Comparison of ENCODE assay signal across 10 cellular contexts in the genomic region with DNA sequence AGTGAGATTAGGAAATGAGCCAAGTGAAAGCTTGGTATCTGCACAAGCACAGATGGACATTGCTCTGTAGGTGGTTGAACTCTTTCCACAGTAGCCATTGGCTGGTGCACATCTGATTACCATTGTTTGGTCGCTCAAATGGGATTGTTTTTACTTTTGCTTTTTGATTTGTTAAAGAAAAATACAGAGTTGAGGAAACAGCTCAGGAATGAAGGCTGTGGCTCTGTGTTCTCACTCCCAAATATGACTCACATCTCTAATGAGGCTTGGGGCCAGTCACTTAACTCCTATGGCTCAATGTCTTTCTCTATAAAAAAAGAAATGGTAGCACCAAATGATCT.
A peak's percentile ranks its signal among the peaks of the same experiment; 100 is the strongest.
DNase-seq lines count a peak whose midpoint lies in the region; ATAC-seq and TF ChIP-seq lines count a peak whose summit lies in the region.
"Had no signal": no experiment of that assay in that cellular context is flagged by ENCODE, and none has a peak within 500 bp of the region (broad histone marks: within the 10 kb centered on the region; RNA-seq: fewer than 3 reads in every experiment).

No MANE protein-coding gene starts in this region.

- H3K4me3 Mint-ChIP-seq in activated naive CD4-positive, alpha-beta T cell treated with anti-CD3 and anti-CD28 coated beads for 36 hours = no peak overlapping the region
- H3K4me3 Mint-ChIP-seq: effector memory CD8-positive, alpha-beta T cell had no signal

- peak overlapping the region; percentile 9 to 55 for H3K27ac ChIP-seq in uterus
- no peak overlapping the region for H3K27ac ChIP-seq in SJCRH30
- H3K27ac ChIP-seq: SJSA1 had no signal

- no peaks in the 10 kb centered on the region for H3K4me1 ChIP-seq in uterus
- peaks cover 10% of the 10 kb centered on the region for H3K4me1 ChIP-seq in SJCRH30

- H3K9me3 ChIP-seq in uterus (no peaks in the 10 kb centered on the region), SJCRH30 (replicated peaks) (peaks cover 4% of the 10 kb centered on the region; the same call in 1 of the 2 replicates)
- H3K9me3 ChIP-seq: SJSA1 had no signal

- no peak overlapping the region for H3K27ac Mint-ChIP-seq in activated naive CD4-positive, alpha-beta T cell treated with anti-CD3 and anti-CD28 coated beads for 36 hours
- H3K27ac Mint-ChIP-seq: effector memory CD8-positive, alpha-beta T cell; progenitor cell of endocrine pancreas had no signal

- ATAC-seq in esophagus mucosa = peak; percentile 88
- ATAC-seq: effector memory CD8-positive, alpha-beta T cell had no signal

- TF ChIP-seq CTCF in uterus (IDR thresholded peaks at IDR 0.05) = no peak

- intact Hi-C loops in uterus (cut with DNase I; ENCODE audit: low total_unique reads) = no loop called here
- intact Hi-C loops in activated naive CD4-positive, alpha-beta T cell treated with anti-CD3 and anti-CD28 coated beads for 36 hours (cut with micrococcal nuclease) = no loop called here
- intact Hi-C loops in posterior cingulate gyrus (cut with DNase I) = no loop called here

- no peaks in the 10 kb centered on the region for H3K27me3 ChIP-seq in uterus
- no peaks in the 10 kb centered on the region for H3K27me3 ChIP-seq in SJCRH30
- H3K27me3 ChIP-seq: SJSA1 had no signal

- H3K36me3 Mint-ChIP-seq in activated naive CD4-positive, alpha-beta T cell treated with anti-CD3 and anti-CD28 coated beads for 36 hours (ENCODE audit: low read depth) = no peaks in the 10 kb centered on the region

- no peak for TF ChIP-seq POLR2A in uterus (IDR thresholded peaks at IDR 0.05)

- CTCF ChIA-PET in activated naive CD4-positive, alpha-beta T cell treated with anti-CD3 and anti-CD28 coated beads for 36 hours (lab: Charles Lee) = no interaction called here

- H3K27me3 Mint-ChIP-seq in activated naive CD4-positive, alpha-beta T cell treated with anti-CD3 and anti-CD28 coated beads for 36 hours (ENCODE audit: low read depth) = no peaks in the 10 kb centered on the region
- H3K27me3 Mint-ChIP-seq: effector memory CD8-positive, alpha-beta T cell; progenitor cell of endocrine pancreas had no signal

- H3K4me3 ChIP-seq in uterus = no peak overlapping the region
- H3K4me3 ChIP-seq in SJCRH30 = no peak overlapping the region
- H3K4me3 ChIP-seq: SJSA1 had no signal

- DNase-seq in M059J (ENCODE audit: low read depth) (peak; percentile 74), lung microvascular endothelial cell (ENCODE audit: low read depth in 2 of 2) (peak; percentile 9 to 76), uterus (no peak), posterior cingulate gyrus (no peak), SJCRH30 (no peak)
- no peak for DNase-seq in activated naive CD4-positive, alpha-beta T cell treated with anti-CD3 and anti-CD28 coated beads for 36 hours
- DNase-seq: effector memory CD8-positive, alpha-beta T cell had no signal

- peaks cover 4% of the 10 kb centered on the region for H3K9me3 Mint-ChIP-seq in activated naive CD4-positive, alpha-beta T cell treated with anti-CD3 and anti-CD28 coated beads for 36 hours

- H3K4me1 Mint-ChIP-seq in activated naive CD4-positive, alpha-beta T cell treated with anti-CD3 and anti-CD28 coated beads for 36 hours (ENCODE audit: low read depth) = no peaks in the 10 kb centered on the region

- H3K36me3 ChIP-seq in uterus (no peaks in the 10 kb centered on the region), SJCRH30 (no peaks in the 10 kb centered on the region)
- H3K36me3 ChIP-seq: SJSA1 had no signal

Comparison
In these comparisons a context has a peak if more than half of its experiments do, and no peak if none do; other contexts are left out.
1. DNase-seq: peak in M059J (single experiment) and lung microvascular endothelial cell (2 of 2); none in uterus (0 of 2), activated naive CD4-positive, alpha-beta T cell treated with anti-CD3 and anti-CD28 coated beads for 36 hours (single experiment), posterior cingulate gyrus (0 of 10) and SJCRH30 (0 of 2).